Comparison of ENCODE assay signal across 8 cellular contexts in genomic region chr17:65482201-65482600, GRCh38.
"Had no signal": no experiment of that assay in that cellular context is flagged by ENCODE, and none has a peak within 500 bp of the region (broad histone marks: within the 10 kb centered on the region; RNA-seq: fewer than 3 reads in every experiment).

No MANE protein-coding gene starts in this region.

- H3K27ac Mint-ChIP-seq: IgD-negative memory B cell had no signal

- H3K36me3 Mint-ChIP-seq: IgD-negative memory B cell had no signal

- H3K27ac ChIP-seq: HL-60, KMS-11 had no signal

- H3K4me1 Mint-ChIP-seq: IgD-negative memory B cell had no signal

- H3K9ac ChIP-seq: KMS-11 had no signal

- H3K4me2 ChIP-seq: KMS-11 had no signal

- H3K4me3 ChIP-seq: K562 had no signal

- H3K4me3 Mint-ChIP-seq: IgD-negative memory B cell had no signal

- DNase-seq: IMR-90, KBM-7, KG1 had no signal

- ATAC-seq: HepG2, K562 had no signal
